ENCODE assay signal across 17 cellular contexts in genomic region chr18:79537758-79538157, GRCh38.
A peak's percentile ranks its signal among the peaks of the same experiment; 100 is the strongest.
DNase-seq lines count a peak whose midpoint lies in the region; ATAC-seq and TF ChIP-seq lines count a peak whose summit lies in the region.
"Had no signal": no experiment of that assay in that cellular context is flagged by ENCODE, and none has a peak within 500 bp of the region (broad histone marks: within the 10 kb centered on the region; RNA-seq: fewer than 3 reads in every experiment).

No MANE protein-coding gene starts in this region.

- intact Hi-C loops in sciatic nerve (cut with DNase I): no loop called here

- peaks cover 5% of the 10 kb centered on the region for H3K36me3 Mint-ChIP-seq in activated T-cell treated with anti-CD3 and anti-CD28 coated beads, Interleukin-2, amount 50 U/mL, for 24 hours (ENCODE audit: low read depth)
- H3K36me3 Mint-ChIP-seq in activated T-cell treated with anti-CD3 and anti-CD28 coated beads, Interleukin-2, amount 50 U/mL, for 4 hours (ENCODE audit: insufficient read depth): peaks cover 5% of the 10 kb centered on the region
- H3K36me3 Mint-ChIP-seq in chondrocyte (ENCODE audit: low read depth): peaks cover 8% of the 10 kb centered on the region
- H3K36me3 Mint-ChIP-seq: CD8-positive, alpha-beta T cell had no signal

- in situ Hi-C loops in KBM-7 (cut with MboI; ENCODE audit: low pct_unique_long_range_greater_than_20kb, low sequenced_read_pairs): no loop called here

- no peaks in the 10 kb centered on the region for H3K27me3 Mint-ChIP-seq in activated T-cell treated with anti-CD3 and anti-CD28 coated beads, Interleukin-2, amount 50 U/mL, for 24 hours
- no peaks in the 10 kb centered on the region for H3K27me3 Mint-ChIP-seq in activated T-cell treated with anti-CD3 and anti-CD28 coated beads, Interleukin-2, amount 50 U/mL, for 4 hours (ENCODE audit: low read depth)
- H3K27me3 Mint-ChIP-seq in chondrocyte (ENCODE audit: low read depth): peaks cover 44% of the 10 kb centered on the region

- no peak overlapping the region for H3K27ac Mint-ChIP-seq in activated T-cell treated with anti-CD3 and anti-CD28 coated beads, Interleukin-2, amount 50 U/mL, for 24 hours
- H3K27ac Mint-ChIP-seq in chondrocyte (ENCODE audit: unreplicated experiment): no peak overlapping the region
- H3K27ac Mint-ChIP-seq: CD8-positive, alpha-beta T cell; GM23338 had no signal

- ATAC-seq in activated T-cell treated with anti-CD3 and anti-CD28 coated beads, Interleukin-2, amount 50 U/mL, for 4 hours: no peak
- ATAC-seq in sciatic nerve (no peak), HG03139 (IDR thresholded peaks at IDR 0.05; ENCODE audit: unreplicated experiment) (no peak)
- ATAC-seq: CD8-positive, alpha-beta T cell; GM12878; GM23338 had no signal

- no peaks in the 10 kb centered on the region for H3K4me1 Mint-ChIP-seq in activated T-cell treated with anti-CD3 and anti-CD28 coated beads, Interleukin-2, amount 50 U/mL, for 24 hours (ENCODE audit: low read depth)
- H3K4me1 Mint-ChIP-seq in activated T-cell treated with anti-CD3 and anti-CD28 coated beads, Interleukin-2, amount 50 U/mL, for 4 hours (ENCODE audit: low read depth): no peaks in the 10 kb centered on the region
- no peaks in the 10 kb centered on the region for H3K4me1 Mint-ChIP-seq in chondrocyte (ENCODE audit: low read depth)
- H3K4me1 Mint-ChIP-seq: GM23338 had no signal

- TF ChIP-seq CTCF in chondrocyte (IDR thresholded peaks at IDR 0.05): no peak

- DNase-seq in activated T-cell treated with anti-CD3 and anti-CD28 coated beads, Interleukin-2, amount 50 U/mL, for 24 hours: peak; percentile 25
- no peak for DNase-seq in activated T-cell treated with anti-CD3 and anti-CD28 coated beads, Interleukin-2, amount 50 U/mL, for 4 hours
- DNase-seq in chondrocyte (ENCODE audit: low spot score): peak; percentile 14
- DNase-seq in sciatic nerve (ENCODE audit: low spot score): peak; percentile 36
- no peak for DNase-seq in activated CD4-positive, alpha-beta T cell treated with anti-CD3 and anti-CD28 coated beads for 4 hours
- DNase-seq in KBM-7: no peak
- DNase-seq: 8988T; Calu3; CD8-positive, alpha-beta T cell; DMS 273 treated with DMSO at 0.1 percent for 48 hours; DMS53; DND-41; EL; H7 had no signal

- no peak overlapping the region for H3K4me3 Mint-ChIP-seq in activated T-cell treated with anti-CD3 and anti-CD28 coated beads, Interleukin-2, amount 50 U/mL, for 24 hours
- no peak overlapping the region for H3K4me3 Mint-ChIP-seq in activated T-cell treated with anti-CD3 and anti-CD28 coated beads, Interleukin-2, amount 50 U/mL, for 4 hours
- no peak overlapping the region for H3K4me3 Mint-ChIP-seq in chondrocyte (ENCODE audit: unreplicated experiment)
- H3K4me3 Mint-ChIP-seq: CD8-positive, alpha-beta T cell; GM23338 had no signal

- no peaks in the 10 kb centered on the region for H3K9me3 Mint-ChIP-seq in activated T-cell treated with anti-CD3 and anti-CD28 coated beads, Interleukin-2, amount 50 U/mL, for 24 hours
- H3K9me3 Mint-ChIP-seq in activated T-cell treated with anti-CD3 and anti-CD28 coated beads, Interleukin-2, amount 50 U/mL, for 4 hours: no peaks in the 10 kb centered on the region
- peaks cover 5% of the 10 kb centered on the region for H3K9me3 Mint-ChIP-seq in chondrocyte (ENCODE audit: low read depth)
- H3K9me3 Mint-ChIP-seq: CD8-positive, alpha-beta T cell had no signal

Comparison
In these comparisons a context has a peak if more than half of its experiments do, and no peak if none do; other contexts are left out.
1. DNase-seq: peak in activated T-cell treated with anti-CD3 and anti-CD28 coated beads, Interleukin-2, amount 50 U/mL, for 24 hours (single experiment), chondrocyte (single experiment) and sciatic nerve (single experiment); none in activated T-cell treated with anti-CD3 and anti-CD28 coated beads, Interleukin-2, amount 50 U/mL, for 4 hours (single experiment), activated CD4-positive, alpha-beta T cell treated with anti-CD3 and anti-CD28 coated beads for 4 hours (0 of 2) and KBM-7 (single experiment).